29 cellular contexts compared by ENCODE assay signal in the genomic region with DNA sequence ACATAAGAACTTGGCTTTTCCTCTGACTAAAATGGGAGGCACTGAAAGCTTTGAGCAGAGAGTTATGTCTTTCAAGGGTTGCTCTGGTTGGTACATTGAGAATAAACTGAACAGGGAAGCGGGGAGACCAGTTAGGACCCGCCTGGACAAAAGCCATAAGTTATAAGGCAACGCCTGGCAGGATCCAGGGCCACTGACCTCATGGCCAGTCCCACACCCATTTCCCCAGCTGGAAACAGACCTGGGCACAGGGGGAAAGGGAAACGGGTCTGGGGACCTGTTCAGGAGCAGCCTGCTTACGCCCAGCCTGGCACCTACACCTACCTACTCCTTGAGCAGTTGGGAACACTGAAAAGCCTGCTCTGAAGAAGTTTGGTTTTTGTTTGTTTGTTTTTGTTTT. TPM values are rescaled to one million over a fixed set of nuclear protein-coding genes. Genes with fewer than 3 reads are reported as not detected.
"Had no signal": no experiment of that assay in that cellular context is flagged by ENCODE, and none has a peak within 500 bp of the region (broad histone marks: within the 10 kb centered on the region; RNA-seq: fewer than 3 reads in every experiment).

No MANE protein-coding gene starts in this region.

- H3K4me3 ChIP-seq: ascending aorta, body of pancreas had no signal

- ATAC-seq: activated naive CD4-positive, alpha-beta T cell treated with anti-CD3 and anti-CD28 coated beads, Interleukin-2, amount 50 U/mL, for 72 hours; activated naive CD8-positive, alpha-beta T cell treated with anti-CD3 and anti-CD28 coated beads, Interleukin-2, amount 50 U/mL, for 24 hours; activated T-cell treated with anti-CD3 and anti-CD28 coated beads, Interleukin-2, amount 50 U/mL, for 4 hours; body of pancreas; WTC11 had no signal

- H3K27ac ChIP-seq: ascending aorta, body of pancreas had no signal

- H3K9me3 ChIP-seq: ascending aorta, body of pancreas, Peyer's patch had no signal

- DNase-seq: activated CD4-positive, alpha-beta memory T cell treated with anti-CD3 and anti-CD28 coated beads for 36 hours; activated CD4-positive, alpha-beta T cell treated with anti-CD3 and anti-CD28 coated beads, Interleukin-2, amount 10 ng/mL, durations not matched to agents 7 days and 5 days; activated CD4-positive, CD25-positive, alpha-beta regulatory T cell treated with anti-CD3 and anti-CD28 coated beads, Interleukin-2, amount 50 U/mL, for 72 hours; activated CD8-positive, alpha-beta memory T cell treated with anti-CD3 and anti-CD28 coated beads for 24 hours; activated effector memory CD4-positive, alpha-beta T cell treated with anti-CD3 and anti-CD28 coated beads, Interleukin-2, amount 50 U/mL, for 16 hours; activated naive CD4-positive, alpha-beta T cell treated with Interleukin-2 at 50 U/mL for 16 hours; activated naive CD8-positive, alpha-beta T cell treated with anti-CD3 and anti-CD28 coated beads, Interleukin-2, amount 50 U/mL, for 24 hours; activated T-cell treated with anti-CD3 and anti-CD28 coated beads, Interleukin-2, amount 50 U/mL, for 4 hours; amniotic stem cell; body of pancreas; Kasumi-1; KBM-7; NCI-H1092 treated with DMSO at 0.1 percent for 48 hours; NCI-H1417 treated with DMSO at 0.1 percent for 48 hours; NCI-H1694; NCI-H2029; NCI-H2107; NCI-H345; NCI-H510A; NCI-H526 treated with DMSO at 0.1 percent for 48 hours; NK-92 treated with Interleukin-12 subunit alpha and Interleukin-12 subunit beta, amount 100 ng/mL, for 24 hours; SHP77 had no signal

- H3K4me1 ChIP-seq: ascending aorta, body of pancreas had no signal

- H3K27me3 ChIP-seq: ascending aorta, body of pancreas, Peyer's patch had no signal

- H3K36me3 ChIP-seq: ascending aorta, Peyer's patch had no signal

RNA-seq across cellular contexts. Expression of a gene that starts 1.3 kb away (rescaled TPM):
- total RNA-seq: activated CD4-positive, alpha-beta memory T cell treated with anti-CD3 and anti-CD28 coated beads for 36 hours; activated CD4-positive, alpha-beta T cell treated with anti-CD3 and anti-CD28 coated beads, Interleukin-2, amount 10 ng/mL, durations not matched to agents 7 days and 5 days; activated naive CD4-positive, alpha-beta T cell treated with anti-CD3 and anti-CD28 coated beads, Interleukin-2, amount 50 U/mL, for 72 hours; activated T-cell treated with anti-CD3 and anti-CD28 coated beads, Interleukin-2, amount 50 U/mL, for 4 hours; ascending aorta; body of pancreas; bronchial epithelial cell; M059J; SK-MEL-5; WTC11 had no signal
